In the genomic region with DNA sequence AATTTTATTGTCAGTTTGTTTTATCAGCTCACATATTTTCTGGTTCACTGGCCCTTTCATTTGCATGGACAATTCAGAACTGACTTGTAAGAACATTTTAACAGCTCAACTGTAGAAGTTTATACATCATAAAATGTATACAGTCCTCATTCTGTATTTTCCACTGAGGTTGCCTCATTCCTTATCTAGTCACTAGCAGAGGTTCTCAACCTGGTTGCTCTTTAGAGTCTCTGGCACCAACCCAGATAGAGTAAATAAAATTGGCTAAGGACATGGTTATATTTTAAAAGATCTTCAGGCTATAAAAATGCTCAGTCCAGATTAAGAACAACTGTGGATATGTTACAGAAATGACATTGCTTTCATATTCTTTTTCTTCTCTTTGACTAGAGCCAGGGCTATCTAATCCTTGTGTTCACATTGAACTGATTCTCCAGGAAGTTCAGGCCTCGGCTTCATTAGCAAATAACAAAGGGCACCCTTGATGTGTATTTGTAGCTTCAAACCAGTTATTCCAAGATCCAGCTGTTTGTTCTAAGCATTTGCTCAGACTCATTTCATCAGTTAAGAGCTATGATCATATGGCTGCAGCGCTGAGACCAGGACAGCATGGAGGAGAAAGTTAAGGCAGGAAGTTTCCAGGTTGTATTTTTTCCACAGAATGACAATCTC, we compare ENCODE assay signal across 18 cellular contexts.
A peak's percentile ranks its signal among the peaks of the same experiment; 100 is the strongest.
DNase-seq lines count a peak whose midpoint lies in the region; ATAC-seq, FAIRE-seq and TF ChIP-seq lines count a peak whose summit lies in the region.
"Had no signal": no experiment of that assay in that cellular context is flagged by ENCODE, and none has a peak within 500 bp of the region (broad histone marks: within the 10 kb centered on the region; RNA-seq: fewer than 3 reads in every experiment).

No MANE protein-coding gene starts in this region.

- no peaks in the 10 kb centered on the region for H3K9me2 ChIP-seq in Loucy (replicated peaks; ENCODE audit: low read depth, low read length)

- FAIRE-seq in pancreas (lab: Jason Lieb, UNC): peak; percentile 13
- FAIRE-seq: GM19239 had no signal

- TF ChIP-seq CTCF in Loucy (conservative IDR thresholded peaks at IDR 0.05; ENCODE audit: low read length): no peak
- TF ChIP-seq CTCF in pancreas (IDR thresholded peaks at IDR 0.05): no peak
- TF ChIP-seq CTCF in brain microvascular endothelial cell (IDR thresholded peaks at IDR 0.05; ENCODE audit: low read depth, low read length, missing control alignments): no peak

- no peak overlapping the region for H3K4me2 ChIP-seq in Loucy (ENCODE audit: low read depth, low read length, poor library complexity, severe bottlenecking)

- H2AFZ ChIP-seq in Loucy (ENCODE audit: low read length): peak overlapping the region; percentile 46; the same call in 1 of the 2 replicates

- H3K79me2 ChIP-seq in Loucy (ENCODE audit: insufficient read depth, low read length): no peaks in the 10 kb centered on the region

- no peak overlapping the region for H3K9ac ChIP-seq in Loucy (ENCODE audit: low read depth, low read length, poor library complexity, severe bottlenecking)
- H3K9ac ChIP-seq: BLaER1 treated with 17β-estradiol and CSF1 and Interleukin-3, amounts not matched to agents 10 nM and 100 nM had no signal

- H3K36me3 ChIP-seq in Loucy (ENCODE audit: insufficient read depth, low read length) (no peaks in the 10 kb centered on the region), pancreas (no peaks in the 10 kb centered on the region), brain microvascular endothelial cell (replicated peaks) (no peaks in the 10 kb centered on the region)
- H3K36me3 ChIP-seq: BLaER1 treated with 17β-estradiol and CSF1 and Interleukin-3, amounts not matched to agents 10 nM and 100 nM; SJCRH30 had no signal

- no peak overlapping the region for H3K27ac ChIP-seq in pancreas
- no peak overlapping the region for H3K27ac ChIP-seq in brain microvascular endothelial cell
- H3K27ac ChIP-seq: BLaER1 treated with 17β-estradiol and CSF1 and Interleukin-3, amounts not matched to agents 10 nM and 100 nM; SJCRH30 had no signal

- intact Hi-C loops in pancreas (cut with DNase I): no loop called here

- no peaks in the 10 kb centered on the region for H3K27me3 ChIP-seq in Loucy (ENCODE audit: insufficient read depth, low read length, poor library complexity, severe bottlenecking)
- no peaks in the 10 kb centered on the region for H3K27me3 ChIP-seq in pancreas
- no peaks in the 10 kb centered on the region for H3K27me3 ChIP-seq in brain microvascular endothelial cell (replicated peaks)
- H3K27me3 ChIP-seq: BLaER1 treated with 17β-estradiol and CSF1 and Interleukin-3, amounts not matched to agents 10 nM and 100 nM; SJCRH30 had no signal

- peaks cover 4% of the 10 kb centered on the region for H3K4me1 ChIP-seq in Loucy (ENCODE audit: insufficient read depth, low read length, poor library complexity, severe bottlenecking)
- H3K4me1 ChIP-seq in pancreas: no peaks in the 10 kb centered on the region
- H3K4me1 ChIP-seq: SJCRH30 had no signal

- ATAC-seq in pancreas: no peak
- no peak for ATAC-seq in GM19463 (IDR thresholded peaks at IDR 0.05; ENCODE audit: unreplicated experiment)
- ATAC-seq: PC-3 had no signal

- H3K9me3 ChIP-seq in Loucy (ENCODE audit: insufficient read depth, low read depth, low read length): no peaks in the 10 kb centered on the region
- no peaks in the 10 kb centered on the region for H3K9me3 ChIP-seq in pancreas
- H3K9me3 ChIP-seq: BLaER1 treated with 17β-estradiol and CSF1 and Interleukin-3, amounts not matched to agents 10 nM and 100 nM; SJCRH30 had no signal

- H3F3A ChIP-seq in Loucy (ENCODE audit: low read depth): no peaks in the 10 kb centered on the region

- H3K4me3 ChIP-seq in Loucy (ENCODE audit: low read length, poor library complexity, severe bottlenecking) (no peak overlapping the region), pancreas (no peak overlapping the region), brain microvascular endothelial cell (ENCODE audit: low read depth, low read length) (no peak overlapping the region)
- H3K4me3 ChIP-seq: BLaER1 treated with 17β-estradiol and CSF1 and Interleukin-3, amounts not matched to agents 10 nM and 100 nM; SJCRH30 had no signal

- DNase-seq in NCI-H2029 (lab: John Stamatoyannopoulos, UW): peak; percentile 24
- no peak for DNase-seq in NCI-H2029 treated with DMSO at 0.1 percent for 48 hours (lab: John Stamatoyannopoulos, UW)
- peak; percentile 18 for DNase-seq in left kidney (ENCODE audit: low read depth, low spot score)
- no peak for DNase-seq in pancreas
- no peak for DNase-seq in brain microvascular endothelial cell
- DNase-seq in stimulated activated CD4-positive, alpha-beta T cell treated with anti-CD3 and anti-CD28 coated beads, Interleukin-1b, Interleukin-23, amount 100 ng/mL, for 48 hours: no peak
- DNase-seq: 8988T, DMS153, H9, Kasumi-1, NCI-H1105 treated with DMSO at 0.1 percent for 48 hours, NCI-H2081 treated with DMSO at 0.1 percent for 48 hours, PC-3, SJCRH30 had no signal

- H4K20me1 ChIP-seq in Loucy (ENCODE audit: insufficient read depth, low read length, poor library complexity, severe bottlenecking): no peaks in the 10 kb centered on the region
- H4K20me1 ChIP-seq: BLaER1 treated with 17β-estradiol and CSF1 and Interleukin-3, amounts not matched to agents 10 nM and 100 nM had no signal

- WGBS in pancreas, 2 donors: 39 to 49% methylated on average over 2 of the region's 2 CpGs

- in situ Hi-C loops in brain microvascular endothelial cell (cut with HindIII; ENCODE audit: low pct_ligation_motif_present, low sequenced_read_pairs): no loop called here

Comparison
In these comparisons a context has a peak if more than half of its experiments do, and no peak if none do; other contexts are left out.
1. DNase-seq: peak in NCI-H2029 (single experiment) and left kidney (single experiment); none in NCI-H2029 treated with DMSO at 0.1 percent for 48 hours (single experiment), pancreas (0 of 6), brain microvascular endothelial cell (single experiment) and stimulated activated CD4-positive, alpha-beta T cell treated with anti-CD3 and anti-CD28 coated beads, Interleukin-1b, Interleukin-23, amount 100 ng/mL, for 48 hours (single experiment).